Comparison of ENCODE assay signal across 13 cellular contexts in the genomic region with DNA sequence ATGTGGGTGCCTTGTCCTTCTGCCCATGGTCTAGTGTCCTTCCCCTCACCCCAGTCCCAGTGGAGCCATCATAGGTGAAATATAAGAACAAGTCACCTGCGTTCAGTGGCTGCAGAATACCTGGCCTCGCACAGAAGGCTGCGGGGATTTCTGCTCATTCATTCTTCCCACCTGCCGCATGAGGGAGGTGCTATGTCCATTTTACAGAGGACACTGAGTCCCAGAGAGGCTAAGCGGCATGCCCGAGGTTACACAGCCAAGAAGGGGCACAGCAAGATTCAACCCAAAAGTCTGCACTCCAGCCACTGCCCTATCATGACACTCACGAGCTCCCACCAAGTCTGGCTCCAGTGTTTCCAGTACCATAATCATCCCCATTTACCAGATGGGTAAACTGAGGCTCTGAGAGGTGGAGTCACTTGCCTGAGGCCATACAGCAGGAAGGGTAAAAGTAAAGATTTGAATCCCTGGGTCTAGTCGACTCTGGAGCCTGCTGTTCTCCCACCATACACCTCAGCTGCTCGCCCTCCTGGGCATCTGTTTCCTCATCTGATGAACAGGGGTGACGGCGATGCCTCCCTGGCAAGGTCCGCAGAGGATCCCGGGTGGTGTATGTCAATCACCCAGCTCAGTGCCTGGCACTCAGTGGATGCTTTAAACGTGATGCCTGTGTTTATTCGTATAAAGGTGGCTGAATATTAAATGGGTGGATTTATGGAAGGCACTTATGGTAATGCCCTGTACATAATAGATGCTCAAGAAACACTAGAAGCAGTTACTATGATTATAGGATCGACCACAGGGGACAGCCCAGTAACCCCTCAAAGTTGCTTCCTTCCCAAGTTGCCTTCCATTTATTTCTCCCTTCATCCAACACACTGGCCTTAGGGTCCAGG.
DNase-seq lines count a peak whose midpoint lies in the region; TF ChIP-seq lines count a peak whose summit lies in the region.
"Had no signal": no experiment of that assay in that cellular context is flagged by ENCODE, and none has a peak within 500 bp of the region (broad histone marks: within the 10 kb centered on the region; RNA-seq: fewer than 3 reads in every experiment).

No MANE protein-coding gene starts in this region.

- DNase-seq in CD8-positive, alpha-beta memory T cell, result no peak
- DNase-seq in MCF 10A (ENCODE audit: unreplicated experiment), result no peak
- no peak for DNase-seq in stimulated activated CD8-positive, alpha-beta memory T cell treated with anti-CD3 and anti-CD28 coated beads, Interleukin-4, amount 100 ng/mL, for 48 hours
- no peak for DNase-seq in activated naive CD4-positive, alpha-beta T cell treated with anti-CD3 and anti-CD28 coated beads, Interleukin-2, amount 50 U/mL, for 16 hours
- DNase-seq in GDM1 (lab: John Stamatoyannopoulos, UW), result no peak
- no peak for DNase-seq in inferior parietal cortex (ENCODE audit: extremely low spot score)
- DNase-seq: KG1, NCI-H2081 treated with DMSO at 0.1 percent for 48 hours had no signal

- no TSS peak for BruUV-seq in MCF 10A (replicated peaks; lab: Mats Ljungman, UMichigan)

- intact Hi-C loops in MCF 10A (cut with micrococcal nuclease), result no loop called here

- TF ChIP-seq RAD21 in liver (IDR thresholded peaks at IDR 0.05), result no peak

- H3K4me1 ChIP-seq in CD8-positive, alpha-beta memory T cell (ENCODE audit: insufficient read depth, low read length), result no peaks in the 10 kb centered on the region
- peaks cover 7 to 39% (median 24%) of the 10 kb centered on the region in 4 donors for H3K4me1 ChIP-seq in liver (ENCODE audit: control insufficient read depth in 4 of 4, insufficient read depth in 4 of 4, low read length in 3 of 4)

- H3K4me1 Mint-ChIP-seq in CD8-positive, alpha-beta memory T cell, result no peaks in the 10 kb centered on the region
- no peaks in the 10 kb centered on the region for H3K4me1 Mint-ChIP-seq in MCF 10A (ENCODE audit: insufficient read depth, unreplicated experiment)

- POLR2A ChIA-PET in CD8-positive, alpha-beta memory T cell (lab: Charles Lee), result no interaction called here
- POLR2A ChIA-PET in MCF 10A (lab: Yijun Ruan, JAX), result interaction anchor here (0.7 to 1.9 kb wide), 5 partner anchors 12 to 148 kb away, joined by 3 to 6 read pairs (median 3); no protein-coding TSS in a partner anchor

- CTCF ChIA-PET in CD8-positive, alpha-beta memory T cell (lab: Charles Lee), result no interaction called here
- CTCF ChIA-PET in MCF 10A (lab: Yijun Ruan, JAX), result interaction anchor here (1.0 kb wide), 1 partner anchor 15 kb away, joined by 6 read pairs; no protein-coding TSS in a partner anchor

- peak overlapping the region in 1 of 2 donors; percentile 8 for H3K9ac ChIP-seq in liver (ENCODE audit: low read depth in 1 of 2, low read length in 2 of 2)

- H3K27me3 ChIP-seq in CD8-positive, alpha-beta memory T cell (ENCODE audit: insufficient read depth, low read length, poor library complexity, severe bottlenecking), result no peaks in the 10 kb centered on the region
- H3K27me3 ChIP-seq in liver (ENCODE audit: control insufficient read depth in 4 of 4, insufficient read depth in 4 of 4, low read length in 3 of 4), result no peaks in the 10 kb centered on the region

- no peak overlapping the region for H3K4me3 Mint-ChIP-seq in CD8-positive, alpha-beta memory T cell
- H3K4me3 Mint-ChIP-seq in MCF 10A (ENCODE audit: unreplicated experiment), result no peak overlapping the region
- H3K4me3 Mint-ChIP-seq: activated CD4-positive, alpha-beta memory T cell treated with anti-CD3 and anti-CD28 coated beads, Interleukin-2, amount 10 ng/mL, durations not matched to agents 7 days and 5 days; activated naive CD4-positive, alpha-beta T cell treated with anti-CD3 and anti-CD28 coated beads, Interleukin-2, amount 10 ng/mL, durations not matched to agents 7 days and 5 days; memory B cell had no signal

- H3K27ac Mint-ChIP-seq in CD8-positive, alpha-beta memory T cell, result no peak overlapping the region
- peak overlapping the region; percentile 84 for H3K27ac Mint-ChIP-seq in MCF 10A (ENCODE audit: low read depth, unreplicated experiment)
- H3K27ac Mint-ChIP-seq: activated CD4-positive, alpha-beta memory T cell treated with anti-CD3 and anti-CD28 coated beads, Interleukin-2, amount 10 ng/mL, durations not matched to agents 7 days and 5 days; activated naive CD4-positive, alpha-beta T cell treated with anti-CD3 and anti-CD28 coated beads, Interleukin-2, amount 10 ng/mL, durations not matched to agents 7 days and 5 days; memory B cell had no signal

- TF ChIP-seq CTCF in MCF 10A (IDR thresholded peaks at IDR 0.05; ENCODE audit: unreplicated experiment), result no peak
- no peak for TF ChIP-seq CTCF in liver (IDR thresholded peaks at IDR 0.05; ENCODE audit: low read depth, low read length, missing input control)

- no peaks in the 10 kb centered on the region for H3K9me3 ChIP-seq in CD8-positive, alpha-beta memory T cell (ENCODE audit: low read length)
- H3K9me3 ChIP-seq in liver (ENCODE audit: control insufficient read depth in 4 of 4, low read length in 3 of 4), result no peaks in the 10 kb centered on the region

- H3K27me3 Mint-ChIP-seq in CD8-positive, alpha-beta memory T cell, result peaks cover 7 to 26% of the 10 kb centered on the region in 2 donors
- no peaks in the 10 kb centered on the region for H3K27me3 Mint-ChIP-seq in MCF 10A (ENCODE audit: insufficient read depth, unreplicated experiment)
- H3K27me3 Mint-ChIP-seq: activated CD4-positive, alpha-beta memory T cell treated with anti-CD3 and anti-CD28 coated beads, Interleukin-2, amount 10 ng/mL, durations not matched to agents 7 days and 5 days had no signal

- 83% methylated on average over 16 of the region's 16 CpGs for WGBS in liver

- H3K27ac ChIP-seq in CD8-positive, alpha-beta memory T cell (ENCODE audit: low read depth, low read length), result peak overlapping the region; percentile 59
- H3K27ac ChIP-seq in liver (ENCODE audit: low read depth in 1 of 2, low read length in 2 of 2), result peak overlapping the region; percentile 81 to 92
- H3K27ac ChIP-seq in skin epidermis, result peak overlapping the region in 20 of 21 experiments; percentile 12 to 84 (median 72)

- no peaks in the 10 kb centered on the region for H3K9me3 Mint-ChIP-seq in CD8-positive, alpha-beta memory T cell
- no peaks in the 10 kb centered on the region for H3K9me3 Mint-ChIP-seq in MCF 10A (ENCODE audit: unreplicated experiment)
- H3K9me3 Mint-ChIP-seq: activated CD4-positive, alpha-beta memory T cell treated with anti-CD3 and anti-CD28 coated beads, Interleukin-2, amount 10 ng/mL, durations not matched to agents 7 days and 5 days; activated naive CD4-positive, alpha-beta T cell treated with anti-CD3 and anti-CD28 coated beads, Interleukin-2, amount 10 ng/mL, durations not matched to agents 7 days and 5 days; memory B cell had no signal

- no peaks in the 10 kb centered on the region for H3K36me3 ChIP-seq in CD8-positive, alpha-beta memory T cell (ENCODE audit: insufficient read depth, low read length)
- H3K36me3 ChIP-seq in liver (ENCODE audit: control insufficient read depth in 4 of 4, insufficient read depth in 3 of 4, low read depth in 1 of 4, low read length in 3 of 4), result no peaks in the 10 kb centered on the region

- no peaks in the 10 kb centered on the region for H3K36me3 Mint-ChIP-seq in CD8-positive, alpha-beta memory T cell
- no peaks in the 10 kb centered on the region for H3K36me3 Mint-ChIP-seq in MCF 10A (ENCODE audit: insufficient read depth, unreplicated experiment)
- H3K36me3 Mint-ChIP-seq: activated naive CD4-positive, alpha-beta T cell treated with anti-CD3 and anti-CD28 coated beads, Interleukin-2, amount 10 ng/mL, durations not matched to agents 7 days and 5 days; memory B cell had no signal

- H3K4me3 ChIP-seq in CD8-positive, alpha-beta memory T cell (ENCODE audit: low read length), result no peak overlapping the region
- H3K4me3 ChIP-seq in liver (ENCODE audit: low read depth in 1 of 3, low read length in 3 of 3) (no peak overlapping the region), skin epidermis (no peak overlapping the region)

TF ChIP-seq in liver, 16 proteins besides CTCF, POLR2A, EP300 and RAD21 (continues in another document):
- no peak for TF ChIP-seq RXRA (IDR thresholded peaks at IDR 0.05)
- TF ChIP-seq, protein P1, sequence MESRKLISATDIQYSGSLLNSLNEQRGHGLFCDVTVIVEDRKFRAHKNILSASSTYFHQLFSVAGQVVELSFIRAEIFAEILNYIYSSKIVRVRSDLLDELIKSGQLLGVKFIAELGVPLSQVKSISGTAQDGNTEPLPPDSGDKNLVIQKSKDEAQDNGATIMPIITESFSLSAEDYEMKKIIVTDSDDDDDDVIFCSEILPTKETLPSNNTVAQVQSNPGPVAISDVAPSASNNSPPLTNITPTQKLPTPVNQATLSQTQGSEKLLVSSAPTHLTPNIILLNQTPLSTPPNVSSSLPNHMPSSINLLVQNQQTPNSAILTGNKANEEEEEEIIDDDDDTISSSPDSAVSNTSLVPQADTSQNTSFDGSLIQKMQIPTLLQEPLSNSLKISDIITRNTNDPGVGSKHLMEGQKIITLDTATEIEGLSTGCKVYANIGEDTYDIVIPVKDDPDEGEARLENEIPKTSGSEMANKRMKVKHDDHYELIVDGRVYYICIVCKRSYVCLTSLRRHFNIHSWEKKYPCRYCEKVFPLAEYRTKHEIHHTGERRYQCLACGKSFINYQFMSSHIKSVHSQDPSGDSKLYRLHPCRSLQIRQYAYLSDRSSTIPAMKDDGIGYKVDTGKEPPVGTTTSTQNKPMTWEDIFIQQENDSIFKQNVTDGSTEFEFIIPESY (IDR thresholded peaks at IDR 0.05), result no peak
- TF ChIP-seq HNF4A (conservative IDR thresholded peaks at IDR 0.05), result no peak
- no peak for TF ChIP-seq TAF1 (conservative IDR thresholded peaks at IDR 0.05)
